15 cellular contexts compared by ENCODE assay signal in genomic region chr1:81650741-81651140, GRCh38.
DNase-seq lines count a peak whose midpoint lies in the region; TF ChIP-seq lines count a peak whose summit lies in the region.
"Had no signal": no experiment of that assay in that cellular context is flagged by ENCODE, and none has a peak within 500 bp of the region (broad histone marks: within the 10 kb centered on the region; RNA-seq: fewer than 3 reads in every experiment).

No MANE protein-coding gene starts in this region.

- peaks cover 9% of the 10 kb centered on the region for H3K4me1 ChIP-seq in parathyroid adenoma
- H3K4me1 ChIP-seq: SJCRH30 had no signal

- no peaks in the 10 kb centered on the region for H3K36me3 ChIP-seq in parathyroid adenoma (ENCODE audit: control insufficient read depth, insufficient read depth, low read length)
- H3K36me3 ChIP-seq: SJCRH30 had no signal

- TF ChIP-seq CTCF in choroid plexus epithelial cell (conservative IDR thresholded peaks at IDR 0.05; ENCODE audit: low read depth, low read length) (no peak), parathyroid adenoma (IDR thresholded peaks at IDR 0.05) (no peak)

- H3K9ac ChIP-seq in parathyroid adenoma: no peak overlapping the region

- peak overlapping the region; percentile 2 for H2AFZ ChIP-seq in parathyroid adenoma

- no peaks in the 10 kb centered on the region for H3K27me3 ChIP-seq in parathyroid adenoma (ENCODE audit: control insufficient read depth, insufficient read depth, low read length)
- H3K27me3 ChIP-seq: SJCRH30 had no signal

- no peak overlapping the region for H3K4me3 ChIP-seq in choroid plexus epithelial cell (ENCODE audit: low read depth, low read length)
- peak overlapping the region; percentile 27 for H3K4me3 ChIP-seq in parathyroid adenoma (ENCODE audit: low read depth, low read length)
- H3K4me3 ChIP-seq: SJCRH30 had no signal

- DNase-seq in NCI-H510A treated with DMSO at 0.1 percent for 48 hours (lab: John Stamatoyannopoulos, UW) (peak; percentile 15), NCI-H510A (lab: John Stamatoyannopoulos, UW) (no peak), NCI-H2196 (lab: John Stamatoyannopoulos, UW; ENCODE audit: unreplicated experiment) (peak; percentile 12), choroid plexus epithelial cell (ENCODE audit: low read depth) (peak; percentile 33), RKO (ENCODE audit: low spot score) (no peak), cortex of kidney (lab: John Stamatoyannopoulos, UW) (no peak), GM19240 (ENCODE audit: insufficient read length, low spot score) (no peak)
- DNase-seq: C1 segment of cervical spinal cord, HFFc6, KG1, NCI-H1694, NCI-H526, SJCRH30, SW 1271 had no signal

- H3K79me2 ChIP-seq in parathyroid adenoma: no peaks in the 10 kb centered on the region

- H3K27ac ChIP-seq in parathyroid adenoma: no peak overlapping the region
- H3K27ac ChIP-seq: SJCRH30 had no signal

- peak overlapping the region; percentile 63 for H3K4me2 ChIP-seq in parathyroid adenoma (ENCODE audit: low read length)

- no peaks in the 10 kb centered on the region for H3K9me3 ChIP-seq in parathyroid adenoma (ENCODE audit: control insufficient read depth, low read length)
- H3K9me3 ChIP-seq: SJCRH30 had no signal

Comparison
In these comparisons a context has a peak if more than half of its experiments do, and no peak if none do; other contexts are left out.
1. DNase-seq: peak in NCI-H510A treated with DMSO at 0.1 percent for 48 hours (single experiment), NCI-H2196 (single experiment) and choroid plexus epithelial cell (single experiment); none in NCI-H510A (single experiment), RKO (single experiment), cortex of kidney (single experiment) and GM19240 (single experiment).